11 cellular contexts compared by ENCODE assay signal in genomic region chr11:118084247-118084646, GRCh38. TPM values are rescaled to one million over a fixed set of nuclear protein-coding genes. Genes with fewer than 3 reads are reported as not detected.
A peak's percentile ranks its signal among the peaks of the same experiment; 100 is the strongest.
DNase-seq lines count a peak whose midpoint lies in the region; ATAC-seq, FAIRE-seq and TF ChIP-seq lines count a peak whose summit lies in the region.
"Had no signal": no experiment of that assay in that cellular context is flagged by ENCODE, and none has a peak within 500 bp of the region (broad histone marks: within the 10 kb centered on the region; RNA-seq: fewer than 3 reads in every experiment).

No MANE protein-coding gene starts in this region.

- H2AFZ ChIP-seq in GM12878 (ENCODE audit: control insufficient read depth, low read depth, low read length): no peak overlapping the region

- TF ChIP-seq EP300 in GM12878 (IDR thresholded peaks at IDR 0.05; ENCODE audit: borderline replicate concordance in 1 of 2, control insufficient read depth in 1 of 2, low read depth in 2 of 2, low read length in 2 of 2): no peak

- intact Hi-C loops in GM12878 (cut with micrococcal nuclease; ENCODE audit: unreplicated experiment) (no loop called here), ascending aorta (cut with DNase I) (no loop called here)

- H3K36me3 ChIP-seq in GM12878 (ENCODE audit: control insufficient read depth in 2 of 2, insufficient read depth in 2 of 2, low read length in 1 of 2) (no peaks in the 10 kb centered on the region), liver (ENCODE audit: control insufficient read depth in 4 of 4, insufficient read depth in 3 of 4, low read depth in 1 of 4, low read length in 3 of 4) (no peaks in the 10 kb centered on the region), SJCRH30 (no peaks in the 10 kb centered on the region), ascending aorta (no peaks in the 10 kb centered on the region)

- peak; percentile 44 for ATAC-seq in GM12878

- H3K36me3 Mint-ChIP-seq in type B pancreatic cell: peaks cover 9% of the 10 kb centered on the region

- H3K9me3 Mint-ChIP-seq in type B pancreatic cell: peaks cover 12% of the 10 kb centered on the region

- CTCF ChIA-PET in GM12878 (lab: Yijun Ruan, JAX): interaction anchor here (0.6 to 2.2 kb wide), 4 partner anchors 12 to 137 kb away, joined by 3 to 7 read pairs (median 4); no protein-coding TSS in a partner anchor

- H3K9me3 ChIP-seq in GM12878 (replicated peaks; ENCODE audit: control insufficient read depth, insufficient read depth, low read length) (peaks cover 19% of the 10 kb centered on the region; the same call in 2 of the 3 replicates), liver (ENCODE audit: control insufficient read depth in 4 of 4, low read length in 3 of 4) (peaks cover 2 to 18% (median 14%) of the 10 kb centered on the region in 4 donors), SJCRH30 (replicated peaks) (no peaks in the 10 kb centered on the region), ascending aorta (no peaks in the 10 kb centered on the region)

- peaks cover 27% of the 10 kb centered on the region for H3K4me1 Mint-ChIP-seq in type B pancreatic cell (ENCODE audit: unreplicated experiment)

- in situ Hi-C loops in GM12878 (cut with MboI): no loop called here

- H3K9ac ChIP-seq in GM12878 (ENCODE audit: control insufficient read depth, insufficient read depth, low read length): no peak overlapping the region
- H3K9ac ChIP-seq in liver (ENCODE audit: low read depth in 1 of 2, low read length in 2 of 2): no peak overlapping the region

- DNase-seq in DMS53 (lab: John Stamatoyannopoulos, UW): peak; percentile 25
- no peak for DNase-seq in DMS53 treated with DMSO at 0.1 percent for 48 hours (lab: John Stamatoyannopoulos, UW; ENCODE audit: unreplicated experiment)
- DNase-seq in GM12878 (ENCODE audit: low read depth, low spot score): peak; percentile 4
- no peak for DNase-seq in type B pancreatic cell (ENCODE audit: extremely low spot score, unreplicated experiment)
- DNase-seq in SJCRH30: no peak
- DNase-seq in effector CD4-positive, alpha-beta T cell: no peak
- no peak for DNase-seq in ascending aorta (ENCODE audit: low spot score in 2 of 2)
- DNase-seq: 8988T; stimulated activated CD4-positive, alpha-beta T cell treated with anti-CD3 and anti-CD28 coated beads, Interleukin-1b, Interleukin-23, amount 100 ng/mL, for 48 hours had no signal

- POLR2A ChIA-PET in GM12878 (lab: Charles Lee): interaction anchor here (0.5 to 1.5 kb wide), 4 partner anchors 15 to 97 kb away, joined by 3 read pairs; no protein-coding TSS in a partner anchor

- no peak for TF ChIP-seq POLR2A in GM12878 (IDR thresholded peaks at IDR 0.05; ENCODE audit: low read depth, low read length)

- no peaks in the 10 kb centered on the region for H4K20me1 ChIP-seq in GM12878 (ENCODE audit: control insufficient read depth, insufficient read depth)

- BruUV-seq in GM12878 (replicated peaks; lab: Mats Ljungman, UMichigan): no TSS peak

- H3K27me3 ChIP-seq in GM12878 (replicated peaks in 1 of 2; ENCODE audit: control insufficient read depth in 2 of 2, insufficient read depth in 2 of 2, low read length in 1 of 2) (peaks cover 0 to 4% of the 10 kb centered on the region in 2 experiments; a peak in 1 of 4 replicates), liver (ENCODE audit: control insufficient read depth in 4 of 4, insufficient read depth in 4 of 4, low read length in 3 of 4) (no peaks in the 10 kb centered on the region), SJCRH30 (no peaks in the 10 kb centered on the region), ascending aorta (no peaks in the 10 kb centered on the region)

- WGBS in GM12878 (ENCODE audit: insufficient coverage, insufficient replicate concordance, low lambda C conversion rate, missing lambda C conversion rate): 7% methylated on average over 4 of the region's 4 CpGs
- WGBS in liver: 37% methylated on average over 4 of the region's 4 CpGs

- H3K79me2 ChIP-seq in GM12878 (ENCODE audit: control insufficient read depth, insufficient read depth, low read length): no peaks in the 10 kb centered on the region

- TF ChIP-seq CTCF in GM12878 (IDR thresholded peaks at IDR 0.05 in 2 of 3, conservative IDR thresholded peaks at IDR 0.05 in 1 of 3; ENCODE audit: control insufficient read depth in 2 of 3, extremely low read depth in 1 of 3, insufficient read depth in 1 of 3, low read depth in 3 of 3, low read length in 3 of 3): no peak
- TF ChIP-seq CTCF in liver (IDR thresholded peaks at IDR 0.05; ENCODE audit: low read depth, low read length, missing input control): no peak
- TF ChIP-seq CTCF in type B pancreatic cell (conservative IDR thresholded peaks at IDR 0.05): no peak
- no peak for TF ChIP-seq CTCF in ascending aorta (IDR thresholded peaks at IDR 0.05)

- H3K4me3 ChIP-seq in GM12878 (no peak overlapping the region), liver (ENCODE audit: low read depth in 1 of 3, low read length in 3 of 3) (no peak overlapping the region), SJCRH30 (no peak overlapping the region), ascending aorta (no peak overlapping the region)

- H3K4me2 ChIP-seq in GM12878 (ENCODE audit: control insufficient read depth, insufficient read depth): no peak overlapping the region

- SMC1A ChIA-PET in GM12878 (lab: Charles Lee; ENCODE audit: uncharacterized antibody, unreplicated experiment): interaction anchor here (0.9 to 1.3 kb wide), 2 partner anchors 16 to 34 kb away, joined by 3 to 4 read pairs; no protein-coding TSS in a partner anchor

- TF ChIP-seq RAD21 in GM12878 (IDR thresholded peaks at IDR 0.05; ENCODE audit: insufficient read depth, low read depth, low read length): no peak
- no peak for TF ChIP-seq RAD21 in liver (IDR thresholded peaks at IDR 0.05)

- H3K27ac ChIP-seq in GM12878 (ENCODE audit: control insufficient read depth, insufficient read depth) (no peak overlapping the region), liver (ENCODE audit: low read depth in 1 of 2, low read length in 2 of 2) (no peak overlapping the region), SJCRH30 (no peak overlapping the region), ascending aorta (no peak overlapping the region)

- peak overlapping the region; percentile 41 for H3K4me3 Mint-ChIP-seq in type B pancreatic cell

- peak overlapping the region; percentile 69 for H3K27ac Mint-ChIP-seq in type B pancreatic cell

- H3K27me3 Mint-ChIP-seq in type B pancreatic cell: no peaks in the 10 kb centered on the region

- H3K4me1 ChIP-seq in GM12878 (ENCODE audit: control insufficient read depth, insufficient read depth, low read length) (no peaks in the 10 kb centered on the region), liver (ENCODE audit: control insufficient read depth in 4 of 4, insufficient read depth in 4 of 4, low read length in 3 of 4) (peaks cover 0 to 1% (median 0%) of the 10 kb centered on the region in 4 donors), SJCRH30 (no peaks in the 10 kb centered on the region), ascending aorta (no peaks in the 10 kb centered on the region)

- RAD21 ChIA-PET in GM12878 (lab: Charles Lee; ENCODE audit: unreplicated experiment): no interaction called here

- no peak for FAIRE-seq in GM12878 (lab: Jason Lieb, UNC)

TF ChIP-seq in liver, 16 proteins besides CTCF, POLR2A, EP300 and RAD21 (continues in another document):
- peak; percentile 35 for TF ChIP-seq NR2F2 (IDR thresholded peaks at IDR 0.05)
- TF ChIP-seq TAF1 (conservative IDR thresholded peaks at IDR 0.05): no peak

RNA-seq across cellular contexts. Expression of gene SMIM35, which starts 2.5 kb away (rescaled TPM):
- total RNA-seq in GM12878 (2013; cell fraction: nucleolus; rRNA removed): 0.27 and 0.65 TPM in 2 replicates
- total RNA-seq in GM12878 (2014; rRNA removed): not detected in 2 replicates
- not detected in 2 replicates for total RNA-seq in GM12878 (2014; rRNA removed; fragmentation: Illumina TruSeq; extraction: Trizol)
- total RNA-seq in GM12878 (2021): not detected in 2 replicates
- not detected for polyA plus RNA-seq in GM12878 (2011; ENCODE audit: low read depth)
- 0.82 and 1.1 TPM in 2 replicates for polyA plus RNA-seq in GM12878 (2011; rRNA removed)
- 0.42 and 0.52 TPM in 2 replicates for polyA plus RNA-seq in GM12878 (2011; cell fraction: cytosol; rRNA removed)
- polyA plus RNA-seq in GM12878 (2011; cell fraction: nucleus; rRNA removed): 1.3 TPM in 2 replicates
- 0.07 and 0.12 TPM in 2 replicates for polyA plus RNA-seq in GM12878 (2012)
- 0.12 TPM in 1 of 2 replicates, not detected in the other for polyA plus RNA-seq in GM12878 (2014; fragmentation: Illumina TruSeq; extraction: Trizol)
- under 1 TPM; 0.02 to 0.03 TPM for polyA plus RNA-seq in GM12878 (2014; fragmentation: Nextera tagmentation; extraction: Ambion mirVana)
- polyA plus RNA-seq in GM12878 (2014; rRNA removed): 0.05 TPM in 1 of 2 replicates, not detected in the other
- polyA plus RNA-seq in GM12878 (2016; fragmentation: Nextera tagmentation; extraction: Ambion mirVana): not detected
- 0.36 and 0.59 TPM in 2 replicates for polyA minus RNA-seq in GM12878 (2011; rRNA and poly(A)+ RNA removed)
- 0.21 TPM in 1 of 2 replicates, not detected in the other for polyA minus RNA-seq in GM12878 (2011; cell fraction: cytosol; rRNA and poly(A)+ RNA removed)
- 0.12 and 0.48 TPM in 2 replicates for polyA minus RNA-seq in GM12878 (2011; cell fraction: nucleus; rRNA and poly(A)+ RNA removed)
- not detected for total RNA-seq in liver
- polyA plus RNA-seq in liver: under 1 TPM in 1 of 2 donors, not detected in 1; 0.07 TPM
- 0.17 TPM in 1 of 2 replicates, not detected in the other for total RNA-seq in type B pancreatic cell (ENCODE audit: low replicate concordance)
- not detected in 2 replicates for total RNA-seq in SJCRH30 (2014; rRNA removed; shearing (Covaris generic))
- total RNA-seq in ascending aorta: not detected
- total RNA-seq: subcutaneous adipose tissue had no signal

RNA-seq across cellular contexts. Expression of gene TMPRSS4, which starts 7.4 kb away (rescaled TPM):
- total RNA-seq in GM12878 (2013; cell fraction: nucleolus; rRNA removed): 0.10 TPM in 1 of 2 replicates, not detected in the other
- total RNA-seq in GM12878 (2014; rRNA removed): 0.05 TPM in 1 of 2 replicates, not detected in the other
- not detected in 2 replicates for total RNA-seq in GM12878 (2014; rRNA removed; fragmentation: Illumina TruSeq; extraction: Trizol)
- total RNA-seq in GM12878 (2021): 0.26 TPM in 1 of 2 replicates, not detected in the other
- not detected for polyA plus RNA-seq in GM12878 (2011; ENCODE audit: low read depth)
- 0.01 and 0.14 TPM in 2 replicates for polyA plus RNA-seq in GM12878 (2011; rRNA removed)
- polyA plus RNA-seq in GM12878 (2011; cell fraction: cytosol; rRNA removed): 0.10 and 0.15 TPM in 2 replicates
- 0.19 TPM in 1 of 2 replicates, not detected in the other for polyA plus RNA-seq in GM12878 (2011; cell fraction: nucleus; rRNA removed)
- not detected in 2 replicates for polyA plus RNA-seq in GM12878 (2012)
- not detected in 2 replicates for polyA plus RNA-seq in GM12878 (2014; fragmentation: Illumina TruSeq; extraction: Trizol)
- not detected for polyA plus RNA-seq in GM12878 (2014; fragmentation: Nextera tagmentation; extraction: Ambion mirVana)
- not detected in 2 replicates for polyA plus RNA-seq in GM12878 (2014; rRNA removed)
- polyA plus RNA-seq in GM12878 (2016; fragmentation: Nextera tagmentation; extraction: Ambion mirVana): not detected
- polyA minus RNA-seq in GM12878 (2011; rRNA and poly(A)+ RNA removed): 0.15 and 2.2 TPM in 2 replicates
- polyA minus RNA-seq in GM12878 (2011; cell fraction: cytosol; rRNA and poly(A)+ RNA removed): not detected in 2 replicates
- not detected in 2 replicates for polyA minus RNA-seq in GM12878 (2011; cell fraction: nucleus; rRNA and poly(A)+ RNA removed)
- total RNA-seq in liver: under 1 TPM; 0.08 to 0.33 TPM
- under 1 TPM in 1 of 2 donors, not detected in 1; 0.24 TPM for polyA plus RNA-seq in liver
- 33.8 and 169 TPM in 2 replicates for total RNA-seq in type B pancreatic cell (ENCODE audit: low replicate concordance)
- not detected in 2 replicates for total RNA-seq in SJCRH30 (2014; rRNA removed; shearing (Covaris generic))
- not detected for total RNA-seq in ascending aorta

Comparison
In these comparisons a context has a peak if more than half of its experiments do, and no peak if none do; other contexts are left out.
1. DNase-seq: peak in DMS53 (single experiment) and GM12878 (single experiment); none in DMS53 treated with DMSO at 0.1 percent for 48 hours (single experiment), type B pancreatic cell (single experiment), SJCRH30 (0 of 2), effector CD4-positive, alpha-beta T cell (single experiment) and ascending aorta (0 of 2).
2. RNA of gene TMPRSS4, which starts 7.4 kb away (total RNA-seq): 33.8 to 169 TPM in type B pancreatic cell; 0.08 to 0.33 TPM in liver, 0.05 to 0.26 TPM in GM12878, not detected in SJCRH30 and not detected in ascending aorta (single experiment); every median in the first group is over 10 times any median in the second.